12 cellular contexts compared by ENCODE assay signal in genomic region chr10:80155696-80156215, GRCh38. TPM values are rescaled to one million over a fixed set of nuclear protein-coding genes. Genes with fewer than 3 reads are reported as not detected.
A peak's percentile ranks its signal among the peaks of the same experiment; 100 is the strongest.
DNase-seq lines count a peak whose midpoint lies in the region; ATAC-seq and TF ChIP-seq lines count a peak whose summit lies in the region.
"Had no signal": no experiment of that assay in that cellular context is flagged by ENCODE, and none has a peak within 500 bp of the region (broad histone marks: within the 10 kb centered on the region; RNA-seq: fewer than 3 reads in every experiment).

No MANE protein-coding gene starts in this region.

- H3K4me1 Mint-ChIP-seq in activated T-cell treated with anti-CD3 and anti-CD28 coated beads, Interleukin-2, amount 50 U/mL, for 72 hours (ENCODE audit: low read depth) = peaks cover 27% of the 10 kb centered on the region
- H3K4me1 Mint-ChIP-seq in naive thymus-derived CD8-positive, alpha-beta T cell = peaks cover 0 to 38% (median 14%) of the 10 kb centered on the region in 4 donors

- no peaks in the 10 kb centered on the region for H3K9me3 Mint-ChIP-seq in activated T-cell treated with anti-CD3 and anti-CD28 coated beads, Interleukin-2, amount 50 U/mL, for 72 hours
- peaks cover 0 to 4% (median 0%) of the 10 kb centered on the region in 9 donors for H3K9me3 Mint-ChIP-seq in naive thymus-derived CD8-positive, alpha-beta T cell

- POLR2A ChIA-PET in naive thymus-derived CD8-positive, alpha-beta T cell (lab: Charles Lee) = interaction anchor here (1.4 kb wide), 1 partner anchor 29 kb away, joined by 3 read pairs; no protein-coding TSS in a partner anchor

- H3K27me3 ChIP-seq in breast epithelium (no peaks in the 10 kb centered on the region), thyroid gland (no peaks in the 10 kb centered on the region)

- peaks cover 0 to 17% of the 10 kb centered on the region in 2 donors for H3K4me1 ChIP-seq in breast epithelium
- H3K4me1 ChIP-seq in thyroid gland = peaks cover 0 to 24% of the 10 kb centered on the region in 2 donors

- no peaks in the 10 kb centered on the region for H3K27me3 Mint-ChIP-seq in activated T-cell treated with anti-CD3 and anti-CD28 coated beads, Interleukin-2, amount 50 U/mL, for 72 hours (ENCODE audit: low read depth)
- H3K27me3 Mint-ChIP-seq in naive thymus-derived CD8-positive, alpha-beta T cell = no peaks in the 10 kb centered on the region

- H3K9me3 ChIP-seq in breast epithelium = no peaks in the 10 kb centered on the region
- H3K9me3 ChIP-seq in thyroid gland = no peaks in the 10 kb centered on the region

- 87 to 92% methylated on average over 7 to 8 of the region's 8 CpGs for WGBS in thyroid gland, 2 donors

- no peaks in the 10 kb centered on the region for H3K36me3 ChIP-seq in breast epithelium
- peaks cover 29 to 39% of the 10 kb centered on the region in 2 donors for H3K36me3 ChIP-seq in thyroid gland

- TF ChIP-seq CTCF in breast epithelium (IDR thresholded peaks at IDR 0.05) (no peak), thyroid gland (IDR thresholded peaks at IDR 0.05) (no peak)

- H3K4me3 ChIP-seq in breast epithelium (no peak overlapping the region), thyroid gland (replicated peaks in 1 of 3) (no peak overlapping the region)

- peak overlapping the region; percentile 71 for H3K27ac Mint-ChIP-seq in activated T-cell treated with anti-CD3 and anti-CD28 coated beads, Interleukin-2, amount 50 U/mL, for 72 hours
- peak overlapping the region in 6 of 10 donors; percentile 8 to 67 (median 64) for H3K27ac Mint-ChIP-seq in naive thymus-derived CD8-positive, alpha-beta T cell

- no peak for DNase-seq in activated T-cell treated with anti-CD3 and anti-CD28 coated beads, Interleukin-2, amount 50 U/mL, for 72 hours
- DNase-seq in activated T-cell treated with anti-CD3 and anti-CD28 coated beads, Interleukin-2, amount 50 U/mL, for 48 hours = no peak
- DNase-seq in breast epithelium (ENCODE audit: low spot score in 2 of 2) = no peak
- DNase-seq in naive thymus-derived CD8-positive, alpha-beta T cell = no peak
- DNase-seq in thyroid gland = no peak
- no peak for DNase-seq in stimulated activated CD4-positive, alpha-beta T cell treated with anti-CD3 and anti-CD28 coated beads, Interleukin-2, amount 100 ng/mL, for 24 hours
- DNase-seq in SKM-1 treated with dmso at 0.1 percent for 144 hours (lab: John Stamatoyannopoulos, UW; ENCODE audit: unreplicated experiment) = no peak
- DNase-seq: NCI-H1417 had no signal

- no peak for TF ChIP-seq POLR2A in breast epithelium (IDR thresholded peaks at IDR 0.05)
- no peak for TF ChIP-seq POLR2A in thyroid gland (IDR thresholded peaks at IDR 0.05)

- intact Hi-C loops in breast epithelium (cut with DNase I; ENCODE audit: low total_unique reads) = loop anchor here (5.0 kb wide), 1 partner anchor 47 kb away; no protein-coding TSS in a partner anchor
- intact Hi-C loops in thyroid gland (cut with DNase I) = loop anchor here (10.0 kb wide), 1 partner anchor 49 kb away; the partner anchor contains the start of gene ANXA11

- peak; percentile 16 to 34 for ATAC-seq in activated T-cell treated with anti-CD3 and anti-CD28 coated beads, Interleukin-2, amount 50 U/mL, for 72 hours (replicated peaks in 1 of 2)
- no peak for ATAC-seq in naive thymus-derived CD8-positive, alpha-beta T cell
- ATAC-seq in HG02840 (IDR thresholded peaks at IDR 0.05; ENCODE audit: low FRiP score, unreplicated experiment) = no peak

- H3K36me3 Mint-ChIP-seq in activated T-cell treated with anti-CD3 and anti-CD28 coated beads, Interleukin-2, amount 50 U/mL, for 72 hours (ENCODE audit: insufficient read depth in 2 of 2) = peaks cover 21 to 49% of the 10 kb centered on the region in 2 donors
- H3K36me3 Mint-ChIP-seq in naive thymus-derived CD8-positive, alpha-beta T cell = peaks cover 14 to 96% (median 52%) of the 10 kb centered on the region in 3 donors

- H3K4me3 Mint-ChIP-seq in activated T-cell treated with anti-CD3 and anti-CD28 coated beads, Interleukin-2, amount 50 U/mL, for 72 hours = no peak overlapping the region
- H3K4me3 Mint-ChIP-seq in naive thymus-derived CD8-positive, alpha-beta T cell = no peak overlapping the region

- H3K27ac ChIP-seq in breast epithelium (peak overlapping the region; percentile 79 to 95), thyroid gland (peak overlapping the region in 2 of 3 donors; percentile 18 to 49)

RNA-seq across cellular contexts. Expression of gene PLAC9, which starts 23.2 kb away (rescaled TPM):
- not detected for total RNA-seq in activated T-cell treated with anti-CD3 and anti-CD28 coated beads, Interleukin-2, amount 50 U/mL, for 72 hours
- total RNA-seq in breast epithelium = 10 to 100 TPM in 2 of 3 donors, 1 to 10 TPM in 1; 7.5 to 66.2 (median 13.4) TPM
- total RNA-seq in naive thymus-derived CD8-positive, alpha-beta T cell = not detected
- polyA plus RNA-seq in naive thymus-derived CD8-positive, alpha-beta T cell = under 1 TPM in 1 of 3 donors, not detected in 2; 0.32 TPM
- 10 to 100 TPM in 3 of 4 donors, 1 to 10 TPM in 1; 5.5 to 65.6 (median 33.6) TPM for total RNA-seq in thyroid gland
- total RNA-seq: Daoy, HT1080, renal cortical epithelial cell had no signal

RNA-seq across cellular contexts. Expression of gene ANXA11, which starts 49.6 kb away (rescaled TPM):
- total RNA-seq in activated T-cell treated with anti-CD3 and anti-CD28 coated beads, Interleukin-2, amount 50 U/mL, for 72 hours = 100 to 1,000 TPM; 207 to 229 TPM
- total RNA-seq in breast epithelium = 100 to 1,000 TPM in 1 of 3 donors, 10 to 100 TPM in 2; 83.3 to 102 (median 93.4) TPM
- total RNA-seq in naive thymus-derived CD8-positive, alpha-beta T cell = 100 to 1,000 TPM; 199 to 225 TPM
- 100 to 1,000 TPM; 199 to 294 (median 265) TPM for polyA plus RNA-seq in naive thymus-derived CD8-positive, alpha-beta T cell
- 100 to 1,000 TPM in 1 of 4 donors, 10 to 100 TPM in 3; 77.5 to 106 (median 90.8) TPM for total RNA-seq in thyroid gland

Comparison
In these comparisons a context has a peak if more than half of its experiments do, and no peak if none do; other contexts are left out.
1. ATAC-seq: peak in activated T-cell treated with anti-CD3 and anti-CD28 coated beads, Interleukin-2, amount 50 U/mL, for 72 hours (2 of 2); none in naive thymus-derived CD8-positive, alpha-beta T cell (0 of 2) and HG02840 (single experiment).
2. RNA of gene PLAC9, which starts 23.2 kb away (total RNA-seq): 5.5 to 65.6 TPM in thyroid gland and 7.5 to 66.2 TPM in breast epithelium; not detected in activated T-cell treated with anti-CD3 and anti-CD28 coated beads, Interleukin-2, amount 50 U/mL, for 72 hours and not detected in naive thymus-derived CD8-positive, alpha-beta T cell; every median in the first group is over 4 times any median in the second.